ENCODE assay signal across 8 cellular contexts in the genomic region with DNA sequence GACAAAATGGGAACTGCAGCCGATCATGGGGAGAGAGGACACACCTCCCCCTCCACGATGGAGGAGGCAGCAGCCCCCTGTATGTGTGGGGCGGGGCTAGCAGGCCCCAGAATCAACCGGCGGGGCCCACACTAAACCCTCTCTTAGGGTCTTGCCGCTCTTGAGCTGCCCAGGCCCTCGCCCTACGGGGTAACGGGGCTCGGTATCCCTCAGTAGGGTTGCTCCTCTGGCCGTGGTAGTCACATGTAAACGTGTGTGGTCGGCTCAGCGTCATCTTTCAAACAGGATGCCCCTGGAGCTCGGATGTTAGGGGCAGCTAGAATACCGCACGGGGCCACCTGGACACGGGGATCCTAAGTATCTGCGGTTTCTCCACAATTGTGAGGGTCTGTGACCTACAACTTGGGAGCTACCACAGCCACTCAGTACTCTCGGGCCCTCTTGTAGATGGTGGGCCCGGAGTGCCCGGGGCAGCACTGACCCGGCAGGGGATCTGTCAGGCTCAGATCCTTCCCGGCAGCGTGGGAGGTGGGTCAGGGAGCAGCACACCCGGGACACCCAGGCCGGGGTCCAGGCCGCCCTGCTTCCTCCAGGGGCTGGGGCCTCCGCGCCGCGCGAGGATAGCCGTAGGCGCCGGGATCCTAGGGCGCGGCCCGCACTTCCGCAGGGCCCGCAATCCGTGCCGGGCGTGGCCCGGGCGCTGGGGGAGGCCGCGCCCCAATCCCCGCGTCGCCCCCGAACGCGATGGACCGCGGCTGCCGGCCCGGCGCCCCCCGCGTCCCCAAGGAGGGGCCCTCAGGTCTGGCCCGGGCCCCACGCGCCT. TPM values are rescaled to one million over a fixed set of nuclear protein-coding genes. Genes with fewer than 3 reads are reported as not detected.
DNase-seq lines count a peak whose midpoint lies in the region; ATAC-seq and TF ChIP-seq lines count a peak whose summit lies in the region.

No MANE protein-coding gene starts in this region.

- H3K4me3 ChIP-seq in SK-N-SH (ENCODE audit: low read depth in 2 of 2, low read length in 1 of 2) (peak overlapping the region; percentile 83 to 97), liver (ENCODE audit: low read depth in 1 of 3, low read length in 3 of 3) (peak overlapping the region; percentile 77 to 89 (median 84))

- H2AFZ ChIP-seq in SK-N-SH (ENCODE audit: low read depth) = no peak overlapping the region

- H3K9ac ChIP-seq in SK-N-SH (peak overlapping the region; percentile 98), liver (ENCODE audit: low read depth in 1 of 2, low read length in 2 of 2) (peak overlapping the region; percentile 70 to 88)

- H3K27me3 ChIP-seq in SK-N-SH (ENCODE audit: insufficient read depth) = no peaks in the 10 kb centered on the region
- H3K27me3 ChIP-seq in liver (ENCODE audit: control insufficient read depth in 4 of 4, insufficient read depth in 4 of 4, low read length in 3 of 4) = no peaks in the 10 kb centered on the region

- peaks cover 26 to 29% of the 10 kb centered on the region in 2 experiments for H3K36me3 ChIP-seq in SK-N-SH (replicated peaks in 1 of 2; ENCODE audit: control insufficient read depth in 1 of 2, insufficient read depth in 2 of 2, low read length in 1 of 2)
- peaks cover 0 to 6% (median 2%) of the 10 kb centered on the region in 4 donors for H3K36me3 ChIP-seq in liver (ENCODE audit: control insufficient read depth in 4 of 4, insufficient read depth in 3 of 4, low read depth in 1 of 4, low read length in 3 of 4)

- peak overlapping the region; percentile 92 for H3K27ac Mint-ChIP-seq in central memory CD8-positive, alpha-beta T cell (ENCODE audit: low read depth)
- peak overlapping the region; percentile 92 to 97 for H3K27ac Mint-ChIP-seq in stimulated activated naive CD8-positive, alpha-beta T cell treated with anti-CD3 and anti-CD28 coated beads, Interleukin-15, amount 100 ng/mL, for 72 hours

- H3K4me2 ChIP-seq in SK-N-SH = peak overlapping the region; percentile 99

- H3K27me3 Mint-ChIP-seq in central memory CD8-positive, alpha-beta T cell = no peaks in the 10 kb centered on the region
- no peaks in the 10 kb centered on the region for H3K27me3 Mint-ChIP-seq in stimulated activated naive CD8-positive, alpha-beta T cell treated with anti-CD3 and anti-CD28 coated beads, Interleukin-15, amount 100 ng/mL, for 72 hours

- TF ChIP-seq EP300 in SK-N-SH (IDR thresholded peaks at IDR 0.05; ENCODE audit: borderline replicate concordance in 1 of 2, low read depth in 1 of 2, low read length in 1 of 2) = no peak

- CTCF ChIA-PET in SK-N-SH (lab: Yijun Ruan, JAX) = interaction anchor here (0.8 to 6.9 kb wide), 45 partner anchors 9 to 229 kb away, joined by 3 to 54 read pairs (median 8); partner anchors contain the start of genes ALYREF, ANAPC11, CENPX and DCXR

- H3K27ac ChIP-seq in SK-N-SH (ENCODE audit: low read depth in 2 of 2, low read length in 1 of 2) = peak overlapping the region; percentile 86 to 95
- peak overlapping the region; percentile 91 to 92 for H3K27ac ChIP-seq in liver (ENCODE audit: low read depth in 1 of 2, low read length in 2 of 2)

- peaks cover 24 to 51% of the 10 kb centered on the region in 2 experiments; a peak in 3 of 4 replicates for H3K4me1 ChIP-seq in SK-N-SH (ENCODE audit: control insufficient read depth in 1 of 2, insufficient read depth in 2 of 2, low read depth in 1 of 2, low read length in 1 of 2)
- peaks cover 17 to 53% (median 41%) of the 10 kb centered on the region in 4 donors for H3K4me1 ChIP-seq in liver (ENCODE audit: control insufficient read depth in 4 of 4, insufficient read depth in 4 of 4, low read length in 3 of 4)

- H3K79me2 ChIP-seq in SK-N-SH (ENCODE audit: insufficient read depth) = peaks cover 56% of the 10 kb centered on the region

- ATAC-seq in HG02981 (IDR thresholded peaks at IDR 0.05; ENCODE audit: unreplicated experiment) = peak; percentile 12
- peak; percentile 24 for ATAC-seq in central memory CD8-positive, alpha-beta T cell (replicated peaks; ENCODE audit: extremely low read depth, poor library complexity, severe bottlenecking)
- ATAC-seq in stimulated activated naive CD8-positive, alpha-beta T cell treated with anti-CD3 and anti-CD28 coated beads, Interleukin-15, amount 100 ng/mL, for 72 hours = peak; percentile 52

- no peak for TF ChIP-seq CTCF in SK-N-SH (IDR thresholded peaks at IDR 0.05)
- no peak for TF ChIP-seq CTCF in liver (IDR thresholded peaks at IDR 0.05; ENCODE audit: low read depth, low read length, missing input control)

- under 1% methylated on average over 21 of the region's 64 CpGs for WGBS in SK-N-SH (ENCODE audit: low lambda C conversion rate)
- WGBS in liver = 2% methylated on average over 64 of the region's 64 CpGs

- H3K4me1 Mint-ChIP-seq in central memory CD8-positive, alpha-beta T cell = peaks cover 24% of the 10 kb centered on the region
- peaks cover 76% of the 10 kb centered on the region for H3K4me1 Mint-ChIP-seq in stimulated activated naive CD8-positive, alpha-beta T cell treated with anti-CD3 and anti-CD28 coated beads, Interleukin-15, amount 100 ng/mL, for 72 hours

- peak; percentile 28 to 53 for DNase-seq in NCI-H2081 (lab: John Stamatoyannopoulos, UW)
- no peak for DNase-seq in NCI-H2081 treated with DMSO at 0.1 percent for 48 hours (lab: John Stamatoyannopoulos, UW)
- peak; percentile 74 for DNase-seq in SK-N-SH
- no peak for DNase-seq in central memory CD8-positive, alpha-beta T cell (ENCODE audit: low spot score in 2 of 2)
- peak; percentile 48 to 66 for DNase-seq in stimulated activated naive CD8-positive, alpha-beta T cell treated with anti-CD3 and anti-CD28 coated beads, Interleukin-15, amount 100 ng/mL, for 72 hours
- DNase-seq in hepatic stellate cell (ENCODE audit: low spot score) = no peak

- H3K9me3 ChIP-seq in SK-N-SH = no peaks in the 10 kb centered on the region
- no peaks in the 10 kb centered on the region for H3K9me3 ChIP-seq in liver (ENCODE audit: control insufficient read depth in 4 of 4, low read length in 3 of 4)

- TF ChIP-seq RAD21 in SK-N-SH (IDR thresholded peaks at IDR 0.05; ENCODE audit: low read length) (no peak), liver (IDR thresholded peaks at IDR 0.05) (no peak)

- H4K20me1 ChIP-seq in SK-N-SH (ENCODE audit: insufficient read depth) = peaks cover 40% of the 10 kb centered on the region

- POLR2A ChIA-PET in SK-N-SH (lab: Yijun Ruan, JAX) = interaction anchor here (0.6 to 2.5 kb wide), 13 partner anchors 9 to 228 kb away, joined by 3 to 16 read pairs (median 3); partner anchors contain the start of genes ALYREF, ANAPC11, ARL16 and HGS

- peak overlapping the region; percentile 83 for H3K4me3 Mint-ChIP-seq in central memory CD8-positive, alpha-beta T cell
- peak overlapping the region; percentile 88 to 95 for H3K4me3 Mint-ChIP-seq in stimulated activated naive CD8-positive, alpha-beta T cell treated with anti-CD3 and anti-CD28 coated beads, Interleukin-15, amount 100 ng/mL, for 72 hours

- H3K9me2 ChIP-seq in SK-N-SH = no peaks in the 10 kb centered on the region

- peaks cover 79% of the 10 kb centered on the region for H3F3A ChIP-seq in SK-N-SH (replicated peaks; ENCODE audit: insufficient read depth)

- no peaks in the 10 kb centered on the region for H3K9me3 Mint-ChIP-seq in central memory CD8-positive, alpha-beta T cell
- H3K9me3 Mint-ChIP-seq in stimulated activated naive CD8-positive, alpha-beta T cell treated with anti-CD3 and anti-CD28 coated beads, Interleukin-15, amount 100 ng/mL, for 72 hours = no peaks in the 10 kb centered on the region

- H3K36me3 Mint-ChIP-seq in central memory CD8-positive, alpha-beta T cell (ENCODE audit: insufficient read depth) = peaks cover 59% of the 10 kb centered on the region

TF ChIP-seq in SK-N-SH, 30 proteins besides CTCF, POLR2A, EP300 and RAD21 (continues in another document):
- TF ChIP-seq CHD2 (IDR thresholded peaks at IDR 0.05; ENCODE audit: low read length, partially characterized antibody) (no peak), TEAD4 (IDR thresholded peaks at IDR 0.05; ENCODE audit: borderline replicate concordance, insufficient read depth) (no peak), RXRA (IDR thresholded peaks at IDR 0.05; ENCODE audit: borderline replicate concordance, low read depth) (no peak), GATA2 (CRISPR knock-in tag; IDR thresholded peaks at IDR 0.05) (no peak), YY1 (IDR thresholded peaks at IDR 0.05; ENCODE audit: low read depth) (peak; percentile 40; the same call in 1 of the 2 replicates), FOXJ3 (CRISPR knock-in tag; IDR thresholded peaks at IDR 0.05) (0 out of 2 replicates have a peak, but pooled peaks have one; percentile 14)

TF ChIP-seq in liver, 16 proteins besides CTCF, POLR2A, EP300 and RAD21:
- TF ChIP-seq RXRA (IDR thresholded peaks at IDR 0.05) (no peak), FOXA2 (IDR thresholded peaks at IDR 0.05) (no peak), ATF3 (IDR thresholded peaks at IDR 0.05) (no peak)

RNA-seq across cellular contexts. Expression of gene ARHGDIA, which starts 0.8 kb away (rescaled TPM):
- polyA plus RNA-seq in SK-N-SH (2012; rRNA removed) = 184 and 385 TPM in 2 replicates
- 158 and 279 TPM in 2 replicates for polyA plus RNA-seq in SK-N-SH (2012; cell fraction: cytosol; rRNA removed)
- polyA plus RNA-seq in SK-N-SH (2012; cell fraction: nucleus; rRNA removed) = 650 and 681 TPM in 2 replicates
- 10 to 100 TPM; 35.5 to 47.3 TPM for total RNA-seq in liver
- 100 to 1,000 TPM; 103 to 142 TPM for polyA plus RNA-seq in liver

RNA-seq across cellular contexts. Expression of gene P4HB, which starts 10.0 kb away (rescaled TPM):
- polyA plus RNA-seq in SK-N-SH (2012; rRNA removed) (112 and 165 TPM in 2 replicates), liver (1,000 to 10,000 TPM in 1 of 2 donors, 100 to 1,000 TPM in 1; 1,000 to 2,066 TPM)
- polyA plus RNA-seq in SK-N-SH (2012; cell fraction: cytosol; rRNA removed) = 240 and 314 TPM in 2 replicates
- 212 and 321 TPM in 2 replicates for polyA plus RNA-seq in SK-N-SH (2012; cell fraction: nucleus; rRNA removed)
- total RNA-seq in liver = 1,000 to 10,000 TPM; 1,086 to 3,361 TPM

RNA-seq across cellular contexts. Expression of gene ALYREF, which starts 21.0 kb away (rescaled TPM):
- 176 and 269 TPM in 2 replicates for polyA plus RNA-seq in SK-N-SH (2012; rRNA removed)
- polyA plus RNA-seq in SK-N-SH (2012; cell fraction: cytosol; rRNA removed) = 159 and 175 TPM in 2 replicates
- polyA plus RNA-seq in SK-N-SH (2012; cell fraction: nucleus; rRNA removed) = 164 and 238 TPM in 2 replicates
- total RNA-seq in liver = 10 to 100 TPM; 22.6 to 67.4 TPM
- 10 to 100 TPM in 1 of 2 donors, 1 to 10 TPM in 1; 2.5 to 24.6 TPM for polyA plus RNA-seq in liver

RNA-seq across cellular contexts. Expression of gene ANAPC11, which starts 21.2 kb away (rescaled TPM):
- polyA plus RNA-seq in SK-N-SH (2012; rRNA removed) (1,022 and 1,275 TPM in 2 replicates), liver (100 to 1,000 TPM; 160 to 246 TPM)
- 764 and 988 TPM in 2 replicates for polyA plus RNA-seq in SK-N-SH (2012; cell fraction: cytosol; rRNA removed)
- polyA plus RNA-seq in SK-N-SH (2012; cell fraction: nucleus; rRNA removed) = 313 and 563 TPM in 2 replicates
- 10 to 100 TPM; 71.0 to 78.7 TPM for total RNA-seq in liver

RNA-seq across cellular contexts. Expression of gene NPB, which starts 31.7 kb away (rescaled TPM):
- polyA plus RNA-seq in SK-N-SH (2012; rRNA removed) (0.91 and 2.4 TPM in 2 replicates), liver (under 1 TPM; 0.15 to 0.92 TPM)
- 1.0 and 1.9 TPM in 2 replicates for polyA plus RNA-seq in SK-N-SH (2012; cell fraction: cytosol; rRNA removed)
- 0.89 and 2.1 TPM in 2 replicates for polyA plus RNA-seq in SK-N-SH (2012; cell fraction: nucleus; rRNA removed)
- total RNA-seq in liver = under 1 TPM; 0.25 to 0.84 TPM

Comparison
In these comparisons a context has a peak if more than half of its experiments do, and no peak if none do; other contexts are left out.
1. DNase-seq: peak in NCI-H2081 (2 of 2), SK-N-SH (single experiment) and stimulated activated naive CD8-positive, alpha-beta T cell treated with anti-CD3 and anti-CD28 coated beads, Interleukin-15, amount 100 ng/mL, for 72 hours (2 of 2); none in NCI-H2081 treated with DMSO at 0.1 percent for 48 hours (single experiment), central memory CD8-positive, alpha-beta T cell (0 of 2) and hepatic stellate cell (single experiment).
2. RNA of gene ALYREF, which starts 21.0 kb away (polyA plus RNA-seq): 159 to 269 TPM in SK-N-SH; 2.5 to 24.6 TPM in liver; every median in the first group is over 4 times any median in the second.
3. Peak in every context shown above with its lines, with median percentiles within 50 percentile points of each other: ATAC-seq.